ENCODE assay signal across 8 cellular contexts in the genomic region with DNA sequence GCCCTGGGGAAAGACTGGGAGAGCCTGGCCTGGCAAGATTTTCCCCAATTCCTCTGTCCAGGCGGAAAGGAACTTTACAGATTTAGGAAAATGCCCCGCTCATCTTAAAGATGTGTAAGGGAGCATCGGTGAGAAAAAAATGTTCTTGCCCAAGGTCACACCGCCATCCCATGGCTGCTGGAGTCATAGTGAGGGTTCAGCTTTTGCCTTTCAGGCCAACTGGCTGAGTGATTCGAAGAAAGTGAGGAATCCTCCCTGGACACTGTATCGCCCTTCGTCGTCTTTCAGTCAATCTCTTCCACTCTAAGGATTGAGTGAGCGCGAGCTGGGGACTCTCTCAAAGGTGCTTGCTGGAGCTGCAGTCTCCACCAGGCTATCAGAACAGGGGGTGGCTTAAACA. TPM values are rescaled to one million over a fixed set of nuclear protein-coding genes. Genes with fewer than 3 reads are reported as not detected.
DNase-seq lines count a peak whose midpoint lies in the region; ATAC-seq and TF ChIP-seq lines count a peak whose summit lies in the region.

No MANE protein-coding gene starts in this region.

- no peaks in the 10 kb centered on the region for H3K9me3 ChIP-seq in Panc1 (ENCODE audit: control insufficient read depth, insufficient read depth, low read depth, low read length)

- H3K36me3 Mint-ChIP-seq in activated naive CD4-positive, alpha-beta T cell treated with anti-CD3 and anti-CD28 coated beads, Interleukin-2, amount 10 ng/mL, durations not matched to agents 7 days and 5 days: no peaks in the 10 kb centered on the region

- no peaks in the 10 kb centered on the region for H3K36me3 ChIP-seq in Panc1 (ENCODE audit: control insufficient read depth, insufficient read depth, low read length)

- DNase-seq in activated naive CD4-positive, alpha-beta T cell treated with anti-CD3 and anti-CD28 coated beads, Interleukin-2, amount 10 ng/mL, durations not matched to agents 7 days and 5 days: peak; percentile 25
- no peak for DNase-seq in activated naive CD4-positive, alpha-beta T cell treated with anti-CD3 and anti-CD28 coated beads, Interleukin-2, amount 50 U/mL, for 16 hours
- DNase-seq in Panc1 (ENCODE audit: low read depth, low spot score) (no peak), glomerular visceral epithelial cell (ENCODE audit: extremely low spot score) (peak; percentile 29), retina (peak; percentile 74), SW 1271 (lab: John Stamatoyannopoulos, UW) (no peak), Kasumi-1 (lab: John Stamatoyannopoulos, UW) (no peak)

- BruUV-seq in Panc1 (replicated peaks; lab: Mats Ljungman, UMichigan): no TSS peak

- CTCF ChIA-PET in activated naive CD4-positive, alpha-beta T cell treated with anti-CD3 and anti-CD28 coated beads, Interleukin-2, amount 10 ng/mL, durations not matched to agents 7 days and 5 days (lab: Charles Lee): interaction anchor here (0.8 to 1.4 kb wide), 4 partner anchors 97 to 300 kb away, joined by 3 to 4 read pairs (median 3); partner anchors contain the start of gene SYS1
- CTCF ChIA-PET in Panc1 (lab: Charles Lee): interaction anchor here (0.6 to 1.4 kb wide), 3 partner anchors 97 to 301 kb away, joined by 4 to 8 read pairs (median 7); no protein-coding TSS in a partner anchor

- in situ Hi-C loops in Panc1 (cut with HindIII; ENCODE audit: low pct_unique_long_range_greater_than_20kb, low sequenced_read_pairs): no loop called here

- H3K4me1 ChIP-seq in Panc1 (ENCODE audit: control insufficient read depth, insufficient read depth, low read length): peaks cover 6% of the 10 kb centered on the region

- peak; percentile 54 for TF ChIP-seq CTCF in Panc1 (IDR thresholded peaks at IDR 0.05)

- ATAC-seq in Panc1 (peak; percentile 63), HG02885 (IDR thresholded peaks at IDR 0.05; ENCODE audit: poor library complexity, unreplicated experiment) (no peak)

- H3K27ac ChIP-seq in Panc1 (ENCODE audit: low read length): no peak overlapping the region

- peaks cover 68% of the 10 kb centered on the region for H3K27me3 Mint-ChIP-seq in activated naive CD4-positive, alpha-beta T cell treated with anti-CD3 and anti-CD28 coated beads, Interleukin-2, amount 10 ng/mL, durations not matched to agents 7 days and 5 days

- peak overlapping the region; percentile 42 to 64 for H3K4me3 ChIP-seq in Panc1 (ENCODE audit: low read depth in 2 of 2, low read length in 2 of 2)

- peak overlapping the region; percentile 7 for H3K4me3 Mint-ChIP-seq in activated naive CD4-positive, alpha-beta T cell treated with anti-CD3 and anti-CD28 coated beads, Interleukin-2, amount 10 ng/mL, durations not matched to agents 7 days and 5 days

- no peak overlapping the region for H3K27ac Mint-ChIP-seq in activated naive CD4-positive, alpha-beta T cell treated with anti-CD3 and anti-CD28 coated beads, Interleukin-2, amount 10 ng/mL, durations not matched to agents 7 days and 5 days

- peaks cover 10% of the 10 kb centered on the region for H3K4me1 Mint-ChIP-seq in activated naive CD4-positive, alpha-beta T cell treated with anti-CD3 and anti-CD28 coated beads, Interleukin-2, amount 10 ng/mL, durations not matched to agents 7 days and 5 days

- intact Hi-C loops in Panc1 (cut with micrococcal nuclease; ENCODE audit: unreplicated experiment): no loop called here

- POLR2A ChIA-PET in Panc1 (lab: Charles Lee): no interaction called here

- H3K27me3 ChIP-seq in Panc1 (ENCODE audit: control insufficient read depth, insufficient read depth, low read length): peaks cover 14% of the 10 kb centered on the region; the same call in 1 of the 2 replicates

- H3K9me3 Mint-ChIP-seq in activated naive CD4-positive, alpha-beta T cell treated with anti-CD3 and anti-CD28 coated beads, Interleukin-2, amount 10 ng/mL, durations not matched to agents 7 days and 5 days: no peaks in the 10 kb centered on the region

RNA-seq across cellular contexts. Expression of gene WFDC2, which starts 1.4 kb away (rescaled TPM):
- total RNA-seq in Panc1 (2021; ENCODE audit: unreplicated experiment): 1.6 TPM
- polyA plus RNA-seq in Panc1 (2012; ENCODE audit: insufficient read length): 1.3 TPM

RNA-seq across cellular contexts. Expression of gene SPINT3, which starts 44.5 kb away (rescaled TPM):
- total RNA-seq in Panc1 (2021; ENCODE audit: unreplicated experiment): not detected
- not detected for polyA plus RNA-seq in Panc1 (2012; ENCODE audit: insufficient read length)

RNA-seq across cellular contexts. Expression of gene PIGT, which starts 55.0 kb away (rescaled TPM):
- total RNA-seq in Panc1 (2021; ENCODE audit: unreplicated experiment): 108 TPM
- 134 TPM for polyA plus RNA-seq in Panc1 (2012; ENCODE audit: insufficient read length)

Comparison
In these comparisons a context has a peak if more than half of its experiments do, and no peak if none do; other contexts are left out.
1. DNase-seq: peak in activated naive CD4-positive, alpha-beta T cell treated with anti-CD3 and anti-CD28 coated beads, Interleukin-2, amount 10 ng/mL, durations not matched to agents 7 days and 5 days (single experiment), glomerular visceral epithelial cell (single experiment) and retina (single experiment); none in activated naive CD4-positive, alpha-beta T cell treated with anti-CD3 and anti-CD28 coated beads, Interleukin-2, amount 50 U/mL, for 16 hours (single experiment), Panc1 (single experiment), SW 1271 (0 of 2) and Kasumi-1 (0 of 2).